Comparison of ENCODE assay signal across 1 cellular context in the genomic region with DNA sequence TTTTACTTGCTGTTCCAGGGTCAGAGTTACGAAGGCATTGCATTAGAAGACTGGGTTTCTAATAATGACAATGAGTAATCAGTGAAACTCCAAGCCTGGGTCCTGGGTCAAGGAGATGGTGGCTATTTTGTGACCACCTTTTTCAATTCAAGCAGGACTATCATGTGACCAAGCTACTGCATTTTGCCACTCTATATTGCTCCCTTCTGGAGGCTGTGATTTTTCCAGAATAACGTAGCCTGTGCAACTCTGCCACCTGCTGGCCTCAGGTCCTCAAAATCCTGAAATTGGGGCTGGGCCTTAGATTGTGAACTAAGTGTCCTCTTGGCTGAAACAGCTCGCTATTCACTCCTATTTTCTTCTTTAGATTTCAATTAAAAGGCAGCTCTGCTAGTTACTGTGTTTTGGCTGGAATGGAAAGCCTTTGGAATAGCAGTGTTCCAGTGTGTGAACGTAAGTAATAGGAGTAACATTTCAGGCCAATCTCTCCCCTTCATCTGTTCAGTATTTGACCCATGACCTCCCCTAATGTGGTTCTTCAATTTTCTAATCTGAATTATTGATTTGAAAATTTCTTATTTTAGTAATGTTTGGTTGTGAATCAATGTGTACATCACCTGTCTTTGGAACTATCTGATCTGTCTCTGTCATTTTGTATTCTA.
TF ChIP-seq lines count a peak whose summit lies in the region.

No MANE protein-coding gene starts in this region.

TF ChIP-seq in K562, 482 proteins besides CTCF, POLR2A, EP300 and RAD21 (continues in another document):
- TF ChIP-seq HMGN3 (IDR thresholded peaks at IDR 0.05; ENCODE audit: borderline replicate concordance, extremely low read depth, insufficient read length, low read depth, low read length) (no peak), TEAD4 (IDR thresholded peaks at IDR 0.05; ENCODE audit: low read length) (no peak; the same call in 1 of the 2 replicates), TEAD4 (CRISPR knock-in tag; IDR thresholded peaks at IDR 0.05; ENCODE audit: borderline replicate concordance) (no peak), ZNF507 (tag; conservative IDR thresholded peaks at IDR 0.05) (no peak), GABPB2 (CRISPR knock-in tag; conservative IDR thresholded peaks at IDR 0.05) (no peak), ZNF253 (CRISPR knock-in tag; conservative IDR thresholded peaks at IDR 0.05) (no peak), BDP1 (IDR thresholded peaks at IDR 0.05; ENCODE audit: insufficient read depth, insufficient read length) (no peak), DPF2 (IDR thresholded peaks at IDR 0.05) (no peak), MYBL2 (IDR thresholded peaks at IDR 0.05; ENCODE audit: low read depth) (no peak), MYBL2 (CRISPR knock-in tag; IDR thresholded peaks at IDR 0.05; ENCODE audit: borderline replicate concordance) (no peak), RBM17 (IDR thresholded peaks at IDR 0.05; ENCODE audit: borderline replicate concordance, low read depth, low read length) (no peak), ZNF696 (CRISPR knock-in tag; conservative IDR thresholded peaks at IDR 0.05) (no peak), RCOR1 (IDR thresholded peaks at IDR 0.05; ENCODE audit: borderline replicate concordance in 1 of 2, low read depth in 2 of 2, low read length in 2 of 2) (peak; percentile 78 to 95), MEIS2 (IDR thresholded peaks at IDR 0.05; ENCODE audit: partially characterized antibody) (no peak), KLF10 (CRISPR knock-in tag; IDR thresholded peaks at IDR 0.05) (no peak), LCOR (CRISPR knock-in tag; IDR thresholded peaks at IDR 0.05) (peak; percentile 78; the same call in 1 of the 2 replicates), HDAC1 (IDR thresholded peaks at IDR 0.05) (peak in 1 of 2 experiments; percentile 46; a peak in 2 of 4 replicates), ERF (CRISPR knock-in tag; IDR thresholded peaks at IDR 0.05) (0 out of 2 replicates have a peak, but pooled peaks have one; percentile 27), STAG1 (CRISPR knock-in tag; IDR thresholded peaks at IDR 0.05; ENCODE audit: borderline replicate concordance) (peak; percentile 72; the same call in 1 of the 2 replicates), ZNF583 (CRISPR knock-in tag; IDR thresholded peaks at IDR 0.05) (no peak), POLR2H (tag; IDR thresholded peaks at IDR 0.05; ENCODE audit: low read depth) (no peak), HDAC2 (IDR thresholded peaks at IDR 0.05) (0 out of 2 replicates have a peak, but pooled peaks have one; percentile 43), ZNF76 (CRISPR knock-in tag; IDR thresholded peaks at IDR 0.05; ENCODE audit: borderline replicate concordance) (no peak), ZNF445 (CRISPR knock-in tag; IDR thresholded peaks at IDR 0.05; ENCODE audit: low read depth) (no peak)
- TF ChIP-seq, protein P1, sequence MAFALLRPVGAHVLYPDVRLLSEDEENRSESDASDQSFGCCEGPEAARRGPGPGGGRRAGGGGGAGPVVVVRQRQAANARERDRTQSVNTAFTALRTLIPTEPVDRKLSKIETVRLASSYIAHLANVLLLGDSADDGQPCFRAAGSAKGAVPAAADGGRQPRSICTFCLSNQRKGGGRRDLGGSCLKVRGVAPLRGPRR (CRISPR knock-in tag; IDR thresholded peaks at IDR 0.05) = no peak
- TF ChIP-seq, protein P2, sequence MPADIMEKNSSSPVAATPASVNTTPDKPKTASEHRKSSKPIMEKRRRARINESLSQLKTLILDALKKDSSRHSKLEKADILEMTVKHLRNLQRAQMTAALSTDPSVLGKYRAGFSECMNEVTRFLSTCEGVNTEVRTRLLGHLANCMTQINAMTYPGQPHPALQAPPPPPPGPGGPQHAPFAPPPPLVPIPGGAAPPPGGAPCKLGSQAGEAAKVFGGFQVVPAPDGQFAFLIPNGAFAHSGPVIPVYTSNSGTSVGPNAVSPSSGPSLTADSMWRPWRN (IDR thresholded peaks at IDR 0.05; ENCODE audit: low read depth) = no peak
- TF ChIP-seq, protein P3, sequence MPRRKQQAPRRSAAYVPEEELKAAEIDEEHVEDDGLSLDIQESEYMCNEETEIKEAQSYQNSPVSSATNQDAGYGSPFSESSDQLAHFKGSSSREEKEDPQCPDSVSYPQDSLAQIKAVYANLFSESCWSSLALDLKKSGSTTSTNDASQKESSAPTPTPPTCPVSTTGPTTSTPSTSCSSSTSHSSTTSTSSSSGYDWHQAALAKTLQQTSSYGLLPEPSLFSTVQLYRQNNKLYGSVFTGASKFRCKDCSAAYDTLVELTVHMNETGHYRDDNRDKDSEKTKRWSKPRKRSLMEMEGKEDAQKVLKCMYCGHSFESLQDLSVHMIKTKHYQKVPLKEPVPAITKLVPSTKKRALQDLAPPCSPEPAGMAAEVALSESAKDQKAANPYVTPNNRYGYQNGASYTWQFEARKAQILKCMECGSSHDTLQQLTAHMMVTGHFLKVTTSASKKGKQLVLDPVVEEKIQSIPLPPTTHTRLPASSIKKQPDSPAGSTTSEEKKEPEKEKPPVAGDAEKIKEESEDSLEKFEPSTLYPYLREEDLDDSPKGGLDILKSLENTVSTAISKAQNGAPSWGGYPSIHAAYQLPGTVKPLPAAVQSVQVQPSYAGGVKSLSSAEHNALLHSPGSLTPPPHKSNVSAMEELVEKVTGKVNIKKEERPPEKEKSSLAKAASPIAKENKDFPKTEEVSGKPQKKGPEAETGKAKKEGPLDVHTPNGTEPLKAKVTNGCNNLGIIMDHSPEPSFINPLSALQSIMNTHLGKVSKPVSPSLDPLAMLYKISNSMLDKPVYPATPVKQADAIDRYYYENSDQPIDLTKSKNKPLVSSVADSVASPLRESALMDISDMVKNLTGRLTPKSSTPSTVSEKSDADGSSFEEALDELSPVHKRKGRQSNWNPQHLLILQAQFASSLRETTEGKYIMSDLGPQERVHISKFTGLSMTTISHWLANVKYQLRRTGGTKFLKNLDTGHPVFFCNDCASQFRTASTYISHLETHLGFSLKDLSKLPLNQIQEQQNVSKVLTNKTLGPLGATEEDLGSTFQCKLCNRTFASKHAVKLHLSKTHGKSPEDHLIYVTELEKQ (CRISPR knock-in tag; IDR thresholded peaks at IDR 0.05) = no peak
- TF ChIP-seq, protein P4, sequence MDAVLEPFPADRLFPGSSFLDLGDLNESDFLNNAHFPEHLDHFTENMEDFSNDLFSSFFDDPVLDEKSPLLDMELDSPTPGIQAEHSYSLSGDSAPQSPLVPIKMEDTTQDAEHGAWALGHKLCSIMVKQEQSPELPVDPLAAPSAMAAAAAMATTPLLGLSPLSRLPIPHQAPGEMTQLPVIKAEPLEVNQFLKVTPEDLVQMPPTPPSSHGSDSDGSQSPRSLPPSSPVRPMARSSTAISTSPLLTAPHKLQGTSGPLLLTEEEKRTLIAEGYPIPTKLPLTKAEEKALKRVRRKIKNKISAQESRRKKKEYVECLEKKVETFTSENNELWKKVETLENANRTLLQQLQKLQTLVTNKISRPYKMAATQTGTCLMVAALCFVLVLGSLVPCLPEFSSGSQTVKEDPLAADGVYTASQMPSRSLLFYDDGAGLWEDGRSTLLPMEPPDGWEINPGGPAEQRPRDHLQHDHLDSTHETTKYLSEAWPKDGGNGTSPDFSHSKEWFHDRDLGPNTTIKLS (IDR thresholded peaks at IDR 0.05; ENCODE audit: borderline replicate concordance, low read depth) = no peak
- TF ChIP-seq, protein P5, sequence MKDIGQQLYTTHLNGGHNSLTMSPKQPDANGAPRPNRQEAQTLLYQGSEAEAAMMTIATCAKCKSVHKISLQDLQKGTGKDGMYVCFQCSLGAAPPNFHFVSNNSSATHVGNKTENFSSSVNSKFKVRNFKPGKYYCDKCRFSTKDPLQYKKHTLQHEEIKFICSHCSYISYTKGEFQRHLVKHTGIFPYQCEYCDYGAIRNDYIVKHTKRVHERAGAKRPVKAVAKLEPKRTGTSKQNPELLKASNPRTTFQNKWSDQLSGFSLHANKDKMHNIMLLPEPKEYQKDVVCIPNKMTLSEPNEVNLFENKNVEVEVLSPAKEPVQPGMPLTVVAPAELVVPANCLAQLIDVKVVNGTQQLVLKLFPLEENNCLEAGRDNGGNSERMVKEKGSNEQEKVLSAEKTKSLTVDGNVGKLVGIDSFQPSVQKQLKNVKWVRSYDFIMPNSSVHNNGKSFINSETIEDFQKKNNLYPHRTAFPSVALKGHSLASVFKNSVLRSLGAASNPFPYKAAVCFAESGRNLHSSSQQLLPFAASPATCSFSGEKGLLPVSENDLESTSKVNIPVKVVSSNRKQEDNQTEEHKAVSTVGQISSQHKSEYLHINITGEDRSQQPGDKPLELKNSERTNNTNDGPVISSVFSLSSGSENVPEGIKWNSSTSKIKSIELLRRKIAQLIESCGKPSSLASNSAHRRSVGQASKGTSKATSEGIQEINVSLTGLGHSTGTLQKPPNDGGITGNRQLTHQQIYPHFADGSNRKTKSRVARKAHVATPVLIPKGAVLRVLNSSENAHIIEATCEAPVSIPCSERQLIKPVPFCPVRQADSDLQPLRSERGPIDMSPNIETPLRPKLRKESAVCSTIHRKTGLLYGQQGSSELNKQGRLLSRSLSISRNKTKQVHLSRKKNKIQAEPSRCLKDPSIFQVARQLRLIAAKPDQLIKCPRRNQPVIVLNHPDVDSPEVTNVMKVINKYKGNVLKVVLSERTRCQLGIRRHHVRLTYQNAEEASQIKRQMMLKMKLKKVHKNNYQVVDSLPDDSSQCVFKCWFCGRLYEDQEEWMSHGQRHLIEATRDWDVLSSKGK (CRISPR knock-in tag; IDR thresholded peaks at IDR 0.05) = no peak
- TF ChIP-seq, protein P6, sequence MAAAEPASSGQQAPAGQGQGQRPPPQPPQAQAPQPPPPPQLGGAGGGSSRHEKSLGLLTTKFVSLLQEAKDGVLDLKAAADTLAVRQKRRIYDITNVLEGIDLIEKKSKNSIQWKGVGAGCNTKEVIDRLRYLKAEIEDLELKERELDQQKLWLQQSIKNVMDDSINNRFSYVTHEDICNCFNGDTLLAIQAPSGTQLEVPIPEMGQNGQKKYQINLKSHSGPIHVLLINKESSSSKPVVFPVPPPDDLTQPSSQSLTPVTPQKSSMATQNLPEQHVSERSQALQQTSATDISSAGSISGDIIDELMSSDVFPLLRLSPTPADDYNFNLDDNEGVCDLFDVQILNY (CRISPR knock-in tag; IDR thresholded peaks at IDR 0.05) = no peak
- TF ChIP-seq, protein P7, sequence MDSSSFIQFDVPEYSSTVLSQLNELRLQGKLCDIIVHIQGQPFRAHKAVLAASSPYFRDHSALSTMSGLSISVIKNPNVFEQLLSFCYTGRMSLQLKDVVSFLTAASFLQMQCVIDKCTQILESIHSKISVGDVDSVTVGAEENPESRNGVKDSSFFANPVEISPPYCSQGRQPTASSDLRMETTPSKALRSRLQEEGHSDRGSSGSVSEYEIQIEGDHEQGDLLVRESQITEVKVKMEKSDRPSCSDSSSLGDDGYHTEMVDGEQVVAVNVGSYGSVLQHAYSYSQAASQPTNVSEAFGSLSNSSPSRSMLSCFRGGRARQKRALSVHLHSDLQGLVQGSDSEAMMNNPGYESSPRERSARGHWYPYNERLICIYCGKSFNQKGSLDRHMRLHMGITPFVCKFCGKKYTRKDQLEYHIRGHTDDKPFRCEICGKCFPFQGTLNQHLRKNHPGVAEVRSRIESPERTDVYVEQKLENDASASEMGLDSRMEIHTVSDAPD (CRISPR knock-in tag; IDR thresholded peaks at IDR 0.05) = no peak
- TF ChIP-seq, protein P8, sequence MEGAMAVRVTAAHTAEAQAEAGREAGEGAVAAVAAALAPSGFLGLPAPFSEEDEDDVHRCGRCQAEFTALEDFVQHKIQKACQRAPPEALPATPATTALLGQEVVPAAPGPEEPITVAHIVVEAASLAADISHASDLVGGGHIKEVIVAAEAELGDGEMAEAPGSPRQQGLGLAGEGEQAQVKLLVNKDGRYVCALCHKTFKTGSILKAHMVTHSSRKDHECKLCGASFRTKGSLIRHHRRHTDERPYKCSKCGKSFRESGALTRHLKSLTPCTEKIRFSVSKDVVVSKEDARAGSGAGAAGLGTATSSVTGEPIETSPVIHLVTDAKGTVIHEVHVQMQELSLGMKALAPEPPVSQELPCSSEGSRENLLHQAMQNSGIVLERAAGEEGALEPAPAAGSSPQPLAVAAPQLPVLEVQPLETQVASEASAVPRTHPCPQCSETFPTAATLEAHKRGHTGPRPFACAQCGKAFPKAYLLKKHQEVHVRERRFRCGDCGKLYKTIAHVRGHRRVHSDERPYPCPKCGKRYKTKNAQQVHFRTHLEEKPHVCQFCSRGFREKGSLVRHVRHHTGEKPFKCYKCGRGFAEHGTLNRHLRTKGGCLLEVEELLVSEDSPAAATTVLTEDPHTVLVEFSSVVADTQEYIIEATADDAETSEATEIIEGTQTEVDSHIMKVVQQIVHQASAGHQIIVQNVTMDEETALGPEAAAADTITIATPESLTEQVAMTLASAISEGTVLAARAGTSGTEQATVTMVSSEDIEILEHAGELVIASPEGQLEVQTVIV (CRISPR knock-in tag; IDR thresholded peaks at IDR 0.05; ENCODE audit: borderline replicate concordance) = no peak
- TF ChIP-seq, protein P9, sequence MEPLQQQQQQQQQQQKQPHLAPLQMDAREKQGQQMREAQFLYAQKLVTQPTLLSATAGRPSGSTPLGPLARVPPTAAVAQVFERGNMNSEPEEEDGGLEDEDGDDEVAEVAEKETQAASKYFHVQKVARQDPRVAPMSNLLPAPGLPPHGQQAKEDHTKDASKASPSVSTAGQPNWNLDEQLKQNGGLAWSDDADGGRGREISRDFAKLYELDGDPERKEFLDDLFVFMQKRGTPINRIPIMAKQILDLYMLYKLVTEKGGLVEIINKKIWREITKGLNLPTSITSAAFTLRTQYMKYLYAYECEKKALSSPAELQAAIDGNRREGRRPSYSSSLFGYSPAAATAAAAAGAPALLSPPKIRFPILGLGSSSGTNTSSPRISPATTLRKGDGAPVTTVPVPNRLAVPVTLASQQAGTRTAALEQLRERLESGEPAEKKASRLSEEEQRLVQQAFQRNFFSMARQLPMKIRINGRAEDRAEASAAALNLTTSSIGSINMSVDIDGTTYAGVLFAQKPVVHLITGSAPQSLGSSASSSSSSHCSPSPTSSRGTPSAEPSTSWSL (CRISPR knock-in tag; IDR thresholded peaks at IDR 0.05; ENCODE audit: borderline replicate concordance) = no peak
